In genomic region chr10:132628966-132629900, GRCh38 we compare ENCODE assay signal across 1 cellular context.
TF ChIP-seq lines count a peak whose summit lies in the region.

No MANE protein-coding gene starts in this region.

TF ChIP-seq in IMR-90, 13 proteins besides CTCF, POLR2A, EP300 and RAD21 (continued from another document):
- TF ChIP-seq MXI1 (IDR thresholded peaks at IDR 0.05; ENCODE audit: borderline replicate concordance, low read depth, low read length) = no peak
TF ChIP-seq in IMR-90: peak in this region for 0.
